9 cellular contexts compared by ENCODE assay signal in the genomic region with DNA sequence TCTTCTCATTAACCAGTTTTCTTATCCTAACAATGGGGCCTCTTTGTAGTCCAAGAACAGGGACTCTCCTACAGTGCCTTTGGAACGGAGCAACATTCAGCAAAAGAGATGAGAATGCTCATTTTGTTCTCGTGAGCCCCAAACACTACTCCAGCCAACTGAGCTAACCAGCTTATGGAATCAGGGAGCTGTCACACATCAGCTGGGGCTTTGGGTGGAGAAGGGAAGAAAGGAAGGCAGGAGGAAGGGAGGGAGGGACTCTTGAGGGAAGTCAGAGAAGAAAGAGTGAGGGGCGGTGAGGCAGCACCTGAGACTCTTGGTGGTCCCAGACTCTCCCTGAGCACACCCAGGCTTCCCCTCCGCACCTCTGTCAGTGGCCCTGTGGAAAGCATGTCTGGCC.
DNase-seq lines count a peak whose midpoint lies in the region; ATAC-seq and TF ChIP-seq lines count a peak whose summit lies in the region.
"Had no signal": no experiment of that assay in that cellular context is flagged by ENCODE, and none has a peak within 500 bp of the region (broad histone marks: within the 10 kb centered on the region; RNA-seq: fewer than 3 reads in every experiment).

No MANE protein-coding gene starts in this region.

- H3K36me3 ChIP-seq in PC-3 (ENCODE audit: low read depth, low read length) (peaks cover 39% of the 10 kb centered on the region), stomach (peaks cover 5 to 33% (median 20%) of the 10 kb centered on the region in 4 donors), smooth muscle cell (ENCODE audit: low read depth) (no peaks in the 10 kb centered on the region)

- H3K9me3 Mint-ChIP-seq in memory B cell: no peaks in the 10 kb centered on the region
- H3K9me3 Mint-ChIP-seq: mesothelial cell of epicardium had no signal

- peaks cover 32% of the 10 kb centered on the region for H3K4me1 Mint-ChIP-seq in memory B cell

- H3K4me3 Mint-ChIP-seq in memory B cell: no peak overlapping the region
- H3K4me3 Mint-ChIP-seq: mesothelial cell of epicardium had no signal

- peaks cover 3% of the 10 kb centered on the region for H3K36me3 Mint-ChIP-seq in memory B cell
- H3K36me3 Mint-ChIP-seq: mesothelial cell of epicardium had no signal

- peak overlapping the region; percentile 51 for H3K27ac ChIP-seq in PC-3 (ENCODE audit: low read length)
- H3K27ac ChIP-seq in caudate nucleus (ENCODE audit: low read depth, low read length): peak overlapping the region; percentile 49
- peak overlapping the region; percentile 5 to 88 (median 71) for H3K27ac ChIP-seq in stomach
- no peak overlapping the region for H3K27ac ChIP-seq in smooth muscle cell (ENCODE audit: low read depth)
- H3K27ac ChIP-seq: parathyroid adenoma had no signal

- intact Hi-C loops in PC-3 (cut with micrococcal nuclease) (loop anchor here (1.0 to 2.0 kb wide), 4 partner anchors 26 to 356 kb away; no protein-coding TSS in a partner anchor), stomach (cut with DNase I; ENCODE audit: low total_unique reads) (no loop called here)

- no peak overlapping the region for H2AFZ ChIP-seq in PC-3 (ENCODE audit: low read length)
- no peak overlapping the region for H2AFZ ChIP-seq in smooth muscle cell (ENCODE audit: low read depth)
- H2AFZ ChIP-seq: parathyroid adenoma had no signal

- H4K20me1 ChIP-seq in PC-3 (ENCODE audit: low read length): no peaks in the 10 kb centered on the region
- peaks cover 90% of the 10 kb centered on the region for H4K20me1 ChIP-seq in smooth muscle cell (ENCODE audit: low read depth)

- no TSS peak for BruUV-seq in PC-3 (replicated peaks; lab: Mats Ljungman, UMichigan)

- TF ChIP-seq POLR2A in stomach (IDR thresholded peaks at IDR 0.05): no peak

- H3K27me3 Mint-ChIP-seq in memory B cell: no peaks in the 10 kb centered on the region

- peaks cover 25% of the 10 kb centered on the region for H3K4me1 ChIP-seq in PC-3 (ENCODE audit: insufficient read depth, low read length)
- H3K4me1 ChIP-seq in stomach: peaks cover 36 to 67% (median 60%) of the 10 kb centered on the region in 4 donors
- H3K4me1 ChIP-seq in smooth muscle cell (ENCODE audit: low read depth): peaks cover 6% of the 10 kb centered on the region
- H3K4me1 ChIP-seq: parathyroid adenoma had no signal

- H3K9me2 ChIP-seq in PC-3 (replicated peaks; ENCODE audit: low read length): no peaks in the 10 kb centered on the region

- 84 to 92% (median 88%) methylated on average over 4 of the region's 4 CpGs for WGBS in stomach, 5 donors
- WGBS in smooth muscle cell (ENCODE audit: low lambda C conversion rate): 96% methylated on average over 4 of the region's 4 CpGs

- H3K27me3 ChIP-seq in PC-3 (ENCODE audit: low read length): no peaks in the 10 kb centered on the region
- no peaks in the 10 kb centered on the region for H3K27me3 ChIP-seq in stomach
- H3K27me3 ChIP-seq in smooth muscle cell (ENCODE audit: low read depth): no peaks in the 10 kb centered on the region

- no peak for DNase-seq in PC-3
- peak in 42 of 61 donors; percentile 12 to 78 (median 42) for DNase-seq in caudate nucleus (lab: John Stamatoyannopoulos, UW)
- DNase-seq in memory B cell (ENCODE audit: low spot score in 2 of 2): no peak
- no peak for DNase-seq in stomach
- DNase-seq in smooth muscle cell (lab: John Stamatoyannopoulos, UW; ENCODE audit: unreplicated experiment): no peak
- no peak for DNase-seq in OCI-M1 (lab: John Stamatoyannopoulos, UW)
- no peak for DNase-seq in activated naive CD4-positive, alpha-beta T cell treated with anti-CD3 and anti-CD28 coated beads, Interleukin-2, amount 50 U/mL, for 16 hours

- H3K4me2 ChIP-seq in PC-3 (ENCODE audit: low read length) (no peak overlapping the region), smooth muscle cell (no peak overlapping the region)

- no peak overlapping the region for H3K4me3 ChIP-seq in PC-3 (ENCODE audit: low read length)
- no peak overlapping the region for H3K4me3 ChIP-seq in stomach
- H3K4me3 ChIP-seq in smooth muscle cell: no peak overlapping the region

- no peak for TF ChIP-seq CTCF in PC-3 (conservative IDR thresholded peaks at IDR 0.05; ENCODE audit: low read depth, low read length)
- no peak for TF ChIP-seq CTCF in stomach (IDR thresholded peaks at IDR 0.05)
- no peak for TF ChIP-seq CTCF in smooth muscle cell (IDR thresholded peaks at IDR 0.05; ENCODE audit: borderline replicate concordance, insufficient read depth, poor library complexity, severe bottlenecking)

- peaks cover 90% of the 10 kb centered on the region for H3K79me2 ChIP-seq in PC-3 (ENCODE audit: low read length)
- no peaks in the 10 kb centered on the region for H3K79me2 ChIP-seq in smooth muscle cell (ENCODE audit: low read depth)

- ATAC-seq in PC-3 (peak; percentile 4; the same call in 1 of the 2 replicates), memory B cell (ENCODE audit: low read depth) (no peak)

- peak overlapping the region; percentile 67 for H3K27ac Mint-ChIP-seq in memory B cell
- H3K27ac Mint-ChIP-seq: mesothelial cell of epicardium had no signal

- POLR2A ChIA-PET in PC-3 (lab: Charles Lee; ENCODE audit: unreplicated experiment): interaction anchor here (0.6 to 1.2 kb wide), 3 partner anchors 26 to 85 kb away, joined by 3 to 5 read pairs (median 4); no protein-coding TSS in a partner anchor

- H3F3A ChIP-seq in PC-3 (ENCODE audit: low read length, unreplicated experiment) (no peaks in the 10 kb centered on the region), smooth muscle cell (ENCODE audit: low read depth) (no peaks in the 10 kb centered on the region)

- no peaks in the 10 kb centered on the region for H3K9me3 ChIP-seq in PC-3 (ENCODE audit: low read length)
- H3K9me3 ChIP-seq in stomach: no peaks in the 10 kb centered on the region
- no peaks in the 10 kb centered on the region for H3K9me3 ChIP-seq in smooth muscle cell (replicated peaks; ENCODE audit: low read depth)

- H3K9ac ChIP-seq in PC-3 (ENCODE audit: low read length): peak overlapping the region; percentile 29; the same call in 1 of the 2 replicates
- no peak overlapping the region for H3K9ac ChIP-seq in smooth muscle cell (ENCODE audit: low read depth)
- H3K9ac ChIP-seq: parathyroid adenoma had no signal

- TF ChIP-seq EP300 in stomach (IDR thresholded peaks at IDR 0.05): no peak

- CTCF ChIA-PET in PC-3 (lab: Charles Lee): interaction anchor here (0.6 to 1.7 kb wide), 7 partner anchors 13 to 1322 kb away, joined by 3 to 10 read pairs (median 6); no protein-coding TSS in a partner anchor

Comparison
In these comparisons a context has a peak if more than half of its experiments do, and no peak if none do; other contexts are left out.
1. DNase-seq: peak in caudate nucleus (42 of 61); none in PC-3 (single experiment), memory B cell (0 of 2), stomach (single experiment), smooth muscle cell (single experiment), OCI-M1 (single experiment) and activated naive CD4-positive, alpha-beta T cell treated with anti-CD3 and anti-CD28 coated beads, Interleukin-2, amount 50 U/mL, for 16 hours (single experiment).